21 cellular contexts compared by ENCODE assay signal in the genomic region with DNA sequence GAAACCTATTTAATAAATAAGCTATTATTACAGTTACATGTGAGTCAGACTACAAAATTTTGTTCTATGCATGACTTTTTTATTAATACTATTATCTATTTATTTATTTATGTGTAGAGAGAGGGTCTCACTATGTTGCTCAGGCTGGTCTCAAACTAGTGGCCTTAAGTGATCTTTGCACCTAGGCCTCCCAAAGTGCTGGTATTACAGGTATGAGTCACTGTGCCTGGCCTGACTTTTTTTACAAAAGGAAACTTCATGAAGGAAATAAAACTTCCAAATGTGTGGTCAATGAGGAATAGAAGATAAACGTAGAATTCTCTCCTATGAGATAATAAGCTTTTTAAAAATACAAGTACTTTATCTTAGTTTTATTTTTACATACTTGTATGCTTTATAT. TPM values are rescaled to one million over a fixed set of nuclear protein-coding genes. Genes with fewer than 3 reads are reported as not detected.
"Had no signal": no experiment of that assay in that cellular context is flagged by ENCODE, and none has a peak within 500 bp of the region (broad histone marks: within the 10 kb centered on the region; RNA-seq: fewer than 3 reads in every experiment).

No MANE protein-coding gene starts in this region.

- H3K4me1 Mint-ChIP-seq: naive thymus-derived CD8-positive, alpha-beta T cell; stimulated activated effector memory CD8-positive, alpha-beta T cell treated with anti-CD3 and anti-CD28 coated beads, Interleukin-12 subunit alpha, Interleukin-12 subunit beta, amount 100 ng/mL, for 72 hours had no signal

- H3K27ac ChIP-seq: epithelial cell of prostate, esophagus muscularis mucosa, gastrocnemius medialis, suprapubic skin, thyroid gland, upper lobe of left lung, uterus had no signal

- ATAC-seq: gastrocnemius medialis; left cardiac atrium; left ventricle myocardium superior; naive thymus-derived CD8-positive, alpha-beta T cell; right cardiac atrium; stimulated activated effector memory CD8-positive, alpha-beta T cell treated with anti-CD3 and anti-CD28 coated beads, Interleukin-12 subunit alpha, Interleukin-12 subunit beta, amount 100 ng/mL, for 72 hours had no signal

- DNase-seq: effector memory CD4-positive, alpha-beta T cell; gastrocnemius medialis; glutamatergic neuron; left cardiac atrium; left ventricle myocardium superior; naive thymus-derived CD8-positive, alpha-beta T cell; posterior cingulate gyrus; right cardiac atrium; stimulated activated CD4-positive, alpha-beta T cell treated with anti-CD3 and anti-CD28 coated beads, Interleukin-4, amount 100 ng/mL, for 1 hour; stimulated activated CD8-positive, alpha-beta memory T cell treated with anti-CD3 and anti-CD28 coated beads, Interleukin-4, amount 100 ng/mL, for 48 hours; stimulated activated naive CD8-positive, alpha-beta T cell treated with anti-CD3 and anti-CD28 coated beads, Interleukin-15, Interleukin-2, amounts not matched to agents 100 U/mL and 50 U/mL, for 24 hours; thyroid gland; upper lobe of left lung; uterus had no signal

- H3K9me3 Mint-ChIP-seq: naive thymus-derived CD8-positive, alpha-beta T cell; stimulated activated effector memory CD8-positive, alpha-beta T cell treated with anti-CD3 and anti-CD28 coated beads, Interleukin-12 subunit alpha, Interleukin-12 subunit beta, amount 100 ng/mL, for 72 hours had no signal

- H3K36me3 ChIP-seq: esophagus muscularis mucosa, gastrocnemius medialis, suprapubic skin, thyroid gland, upper lobe of left lung, uterus had no signal

- H3K4me3 ChIP-seq: esophagus muscularis mucosa, gastrocnemius medialis, suprapubic skin, thyroid gland, upper lobe of left lung, uterus had no signal

- H3K27ac Mint-ChIP-seq: naive thymus-derived CD8-positive, alpha-beta T cell; stimulated activated effector memory CD8-positive, alpha-beta T cell treated with anti-CD3 and anti-CD28 coated beads, Interleukin-12 subunit alpha, Interleukin-12 subunit beta, amount 100 ng/mL, for 72 hours had no signal

- H3K4me3 Mint-ChIP-seq: naive thymus-derived CD8-positive, alpha-beta T cell; stimulated activated effector memory CD8-positive, alpha-beta T cell treated with anti-CD3 and anti-CD28 coated beads, Interleukin-12 subunit alpha, Interleukin-12 subunit beta, amount 100 ng/mL, for 72 hours had no signal

- H3K27me3 ChIP-seq: esophagus muscularis mucosa, gastrocnemius medialis, suprapubic skin, thyroid gland, upper lobe of left lung, uterus had no signal

- H3K4me1 ChIP-seq: gastrocnemius medialis, suprapubic skin, thyroid gland, upper lobe of left lung had no signal

- H3K9me3 ChIP-seq: esophagus muscularis mucosa, gastrocnemius medialis, suprapubic skin, thyroid gland, upper lobe of left lung, uterus had no signal

- H3K36me3 Mint-ChIP-seq: naive thymus-derived CD8-positive, alpha-beta T cell; stimulated activated effector memory CD8-positive, alpha-beta T cell treated with anti-CD3 and anti-CD28 coated beads, Interleukin-12 subunit alpha, Interleukin-12 subunit beta, amount 100 ng/mL, for 72 hours had no signal

- FAIRE-seq: endometrium, keratinocyte had no signal

RNA-seq across cellular contexts. Expression of a gene that starts 19.0 kb away (rescaled TPM):
- total RNA-seq: lung microvascular endothelial cell had no signal
- polyA plus RNA-seq: naive thymus-derived CD8-positive, alpha-beta T cell had no signal
